Comparison of ENCODE assay signal across 8 cellular contexts in genomic region chr17:35119370-35120185, GRCh38. TPM values are rescaled to one million over a fixed set of nuclear protein-coding genes. Genes with fewer than 3 reads are reported as not detected.
A peak's percentile ranks its signal among the peaks of the same experiment; 100 is the strongest.
DNase-seq lines count a peak whose midpoint lies in the region; ATAC-seq, FAIRE-seq and TF ChIP-seq lines count a peak whose summit lies in the region.

Gene RAD51D, minus strand, starts transcription at chr17:35119860. Its CDS starts 247 bp downstream, at chr17:35119613.

- ATAC-seq in HG02885 (IDR thresholded peaks at IDR 0.05; ENCODE audit: poor library complexity, unreplicated experiment) = peak; percentile 87

- TF ChIP-seq POLR2A in GM12892 (IDR thresholded peaks at IDR 0.05; ENCODE audit: low read depth, low read length) = peak; percentile 55; the same call in 1 of the 2 replicates

- FAIRE-seq in GM12892 (lab: Jason Lieb, UNC) = peak; percentile 93

- H3K4me3 ChIP-seq in retinal pigment epithelial cell (ENCODE audit: low read length) = peak within 1 kb of the TSS; percentile 80

- DNase-seq in GM12892 (ENCODE audit: insufficient read length) (peak; percentile 80), NCI-H187 treated with DMSO at 0.1 percent for 48 hours (lab: John Stamatoyannopoulos, UW) (peak; percentile 45), T-helper 9 cell (peak; percentile 72), astrocyte of the hippocampus (ENCODE audit: low read depth, low spot score) (peak; percentile 92), hippocampal formation (lab: John Stamatoyannopoulos, UW) (peak; percentile 18 to 48), retinal pigment epithelial cell (ENCODE audit: low read depth) (no peak), GF-D8 (lab: John Stamatoyannopoulos, UW) (no peak)

- peak; percentile 71 for TF ChIP-seq CTCF in retinal pigment epithelial cell (conservative IDR thresholded peaks at IDR 0.05; ENCODE audit: low read depth, low read length)

RNA-seq across cellular contexts. Expression of gene RAD51D, which starts in this region (rescaled TPM):
- 21.0 TPM for polyA plus RNA-seq in GM12892 (2012; ENCODE audit: missing spikeins)

Comparison
In these comparisons a context has a peak if more than half of its experiments do, and no peak if none do; other contexts are left out.
1. DNase-seq: peak in GM12892 (single experiment), NCI-H187 treated with DMSO at 0.1 percent for 48 hours (single experiment), T-helper 9 cell (single experiment), astrocyte of the hippocampus (single experiment) and hippocampal formation (2 of 2); none in retinal pigment epithelial cell (single experiment) and GF-D8 (single experiment).